In genomic region chr18:63292844-63293683, GRCh38 we compare ENCODE assay signal across 8 cellular contexts. TPM values are rescaled to one million over a fixed set of nuclear protein-coding genes. Genes with fewer than 3 reads are reported as not detected.
A peak's percentile ranks its signal among the peaks of the same experiment; 100 is the strongest.
DNase-seq lines count a peak whose midpoint lies in the region; ATAC-seq and TF ChIP-seq lines count a peak whose summit lies in the region.

No MANE protein-coding gene starts in this region.

- H3K36me3 ChIP-seq in hepatocyte (replicated peaks; ENCODE audit: insufficient read depth, low read depth) (no peaks in the 10 kb centered on the region), smooth muscle cell (ENCODE audit: low read depth) (no peaks in the 10 kb centered on the region)

- H3K27ac ChIP-seq in hepatocyte (no peak overlapping the region), smooth muscle cell (ENCODE audit: low read depth) (no peak overlapping the region)

- ATAC-seq in HG03196 (IDR thresholded peaks at IDR 0.05; ENCODE audit: unreplicated experiment) = peak; percentile 68

- H3K36me3 Mint-ChIP-seq in activated naive CD4-positive, alpha-beta T cell treated with anti-CD3 and anti-CD28 coated beads, Interleukin-2, amount 50 U/mL, for 24 hours = peaks cover 31% of the 10 kb centered on the region

- no peaks in the 10 kb centered on the region for H3K4me1 ChIP-seq in hepatocyte (ENCODE audit: insufficient read depth)
- H3K4me1 ChIP-seq in smooth muscle cell (ENCODE audit: low read depth) = peaks cover 4% of the 10 kb centered on the region

- H3F3A ChIP-seq in smooth muscle cell (ENCODE audit: low read depth) = no peaks in the 10 kb centered on the region

- H3K27me3 ChIP-seq in hepatocyte (no peaks in the 10 kb centered on the region), smooth muscle cell (ENCODE audit: low read depth) (no peaks in the 10 kb centered on the region)

- H3K27ac Mint-ChIP-seq in activated naive CD4-positive, alpha-beta T cell treated with anti-CD3 and anti-CD28 coated beads, Interleukin-2, amount 50 U/mL, for 24 hours = peak overlapping the region; percentile 89

- H4K20me1 ChIP-seq in hepatocyte (ENCODE audit: insufficient read depth, poor library complexity, severe bottlenecking) (no peaks in the 10 kb centered on the region), smooth muscle cell (ENCODE audit: low read depth) (no peaks in the 10 kb centered on the region)

- no peak overlapping the region for H3K9ac ChIP-seq in smooth muscle cell (ENCODE audit: low read depth)

- DNase-seq in stimulated activated CD4-positive, alpha-beta T cell treated with anti-CD3 and anti-CD28 coated beads, Interleukin-4, amount 100 ng/mL, for 24 hours = peak; percentile 17
- DNase-seq in stimulated activated CD4-positive, alpha-beta T cell treated with anti-CD3 and anti-CD28 coated beads, Interleukin-2, amount 100 ng/mL, for 48 hours = no peak
- DNase-seq in hepatocyte (ENCODE audit: low spot score) (no peak), smooth muscle cell (lab: John Stamatoyannopoulos, UW; ENCODE audit: unreplicated experiment) (no peak), HuH-7.5 (ENCODE audit: low spot score) (no peak), NCI-H446 treated with DMSO at 0.1 percent for 48 hours (lab: John Stamatoyannopoulos, UW) (no peak)

- H3K4me1 Mint-ChIP-seq in activated naive CD4-positive, alpha-beta T cell treated with anti-CD3 and anti-CD28 coated beads, Interleukin-2, amount 50 U/mL, for 24 hours = peaks cover 17% of the 10 kb centered on the region

- H3K9me3 Mint-ChIP-seq in activated naive CD4-positive, alpha-beta T cell treated with anti-CD3 and anti-CD28 coated beads, Interleukin-2, amount 50 U/mL, for 24 hours = no peaks in the 10 kb centered on the region

- H3K9me2 ChIP-seq in hepatocyte (replicated peaks; ENCODE audit: insufficient read depth) = no peaks in the 10 kb centered on the region

- H3K4me3 ChIP-seq in hepatocyte (no peak overlapping the region), smooth muscle cell (no peak overlapping the region)

- H3K4me2 ChIP-seq in hepatocyte (no peak overlapping the region), smooth muscle cell (no peak overlapping the region)

- no peak for TF ChIP-seq CTCF in hepatocyte (IDR thresholded peaks at IDR 0.05; ENCODE audit: poor library complexity)
- TF ChIP-seq CTCF in smooth muscle cell (IDR thresholded peaks at IDR 0.05; ENCODE audit: borderline replicate concordance, insufficient read depth, poor library complexity, severe bottlenecking) = no peak

- peak overlapping the region; percentile 33 for H3K4me3 Mint-ChIP-seq in activated naive CD4-positive, alpha-beta T cell treated with anti-CD3 and anti-CD28 coated beads, Interleukin-2, amount 50 U/mL, for 24 hours

- no peaks in the 10 kb centered on the region for H3K9me3 ChIP-seq in hepatocyte (ENCODE audit: low read depth)
- no peaks in the 10 kb centered on the region for H3K9me3 ChIP-seq in smooth muscle cell (replicated peaks; ENCODE audit: low read depth)

- H3K79me2 ChIP-seq in hepatocyte = no peaks in the 10 kb centered on the region
- no peaks in the 10 kb centered on the region for H3K79me2 ChIP-seq in smooth muscle cell (ENCODE audit: low read depth)

- WGBS in hepatocyte (ENCODE audit: low lambda C conversion rate, missing lambda C conversion rate) = 83% methylated on average over 11 of the region's 11 CpGs
- 89% methylated on average over 11 of the region's 11 CpGs for WGBS in smooth muscle cell (ENCODE audit: low lambda C conversion rate)

- no peak overlapping the region for H2AFZ ChIP-seq in hepatocyte
- H2AFZ ChIP-seq in smooth muscle cell (ENCODE audit: low read depth) = no peak overlapping the region

- H3K27me3 Mint-ChIP-seq in activated naive CD4-positive, alpha-beta T cell treated with anti-CD3 and anti-CD28 coated beads, Interleukin-2, amount 50 U/mL, for 24 hours = no peaks in the 10 kb centered on the region

RNA-seq across cellular contexts. Expression of gene BCL2, which starts 26.5 kb away (rescaled TPM):
- total RNA-seq in hepatocyte (9.1 and 11.4 TPM in 2 replicates), smooth muscle cell (0.85 and 0.94 TPM in 2 replicates)
- polyA plus RNA-seq in hepatocyte (0.80 and 1.0 TPM in 2 replicates), smooth muscle cell (0.50 TPM in 1 of 2 replicates, not detected in the other)
